In genomic region chr16:50259334-50260205, GRCh38 we compare ENCODE assay signal across 10 cellular contexts. TPM values are rescaled to one million over a fixed set of nuclear protein-coding genes. Genes with fewer than 3 reads are reported as not detected.
DNase-seq lines count a peak whose midpoint lies in the region; ATAC-seq, FAIRE-seq and TF ChIP-seq lines count a peak whose summit lies in the region.
"Had no signal": no experiment of that assay in that cellular context is flagged by ENCODE, and none has a peak within 500 bp of the region (broad histone marks: within the 10 kb centered on the region; RNA-seq: fewer than 3 reads in every experiment).

No MANE protein-coding gene starts in this region.

- H3K36me3 Mint-ChIP-seq in CD8-positive, alpha-beta T cell: no peaks in the 10 kb centered on the region
- no peaks in the 10 kb centered on the region for H3K36me3 Mint-ChIP-seq in natural killer cell treated with Interleukin-12 subunit alpha and Interleukin-12 subunit beta and Interleukin-15 and Interleukin-18, amount 100 ng/mL, for 72 hours

- no peak for TF ChIP-seq POLR2A in H1 (IDR thresholded peaks at IDR 0.05; ENCODE audit: control extremely low read depth in 1 of 2, low read depth in 2 of 2, low read length in 2 of 2)

- H2BK5ac ChIP-seq in H1 (ENCODE audit: low read depth, low read length): no peak overlapping the region

- no peaks in the 10 kb centered on the region for H3K36me3 ChIP-seq in CD8-positive, alpha-beta T cell (ENCODE audit: insufficient read depth, low read length)
- no peaks in the 10 kb centered on the region for H3K36me3 ChIP-seq in H1 (ENCODE audit: control insufficient read depth in 2 of 4, insufficient read depth in 4 of 4, low read length in 3 of 4)
- H3K36me3 ChIP-seq: brain microvascular endothelial cell had no signal

- no peak overlapping the region for H3K4me2 ChIP-seq in H1 (ENCODE audit: insufficient read depth in 1 of 2, low read depth in 2 of 2, low read length in 2 of 2)

- H2BK15ac ChIP-seq in H1 (ENCODE audit: low read length): no peak overlapping the region

- ATAC-seq in CD8-positive, alpha-beta T cell: no peak
- ATAC-seq in natural killer cell treated with Interleukin-12 subunit alpha and Interleukin-12 subunit beta and Interleukin-15 and Interleukin-18, amount 100 ng/mL, for 72 hours: no peak
- no peak for ATAC-seq in GM21825 (IDR thresholded peaks at IDR 0.05; ENCODE audit: unreplicated experiment)
- ATAC-seq in GM21576 (IDR thresholded peaks at IDR 0.05; ENCODE audit: unreplicated experiment): no peak

- DNase-seq in CD8-positive, alpha-beta T cell: peak in 1 of 7 experiments; percentile 15
- DNase-seq in NCI-H2171 treated with DMSO at 0.1 percent for 48 hours (lab: John Stamatoyannopoulos, UW): peak; percentile 86
- no peak for DNase-seq in H1 (ENCODE audit: low read depth in 1 of 2, low spot score in 2 of 2)
- DNase-seq in natural killer cell treated with Interleukin-12 subunit alpha and Interleukin-12 subunit beta and Interleukin-15 and Interleukin-18, amount 100 ng/mL, for 72 hours (ENCODE audit: low spot score): peak; percentile 15
- DNase-seq in middle frontal gyrus (ENCODE audit: extremely low spot score, low spot score): no peak
- DNase-seq in SK-N-DZ (ENCODE audit: low spot score): no peak
- DNase-seq: brain microvascular endothelial cell, RPMI8226 had no signal

- H3K4ac ChIP-seq in H1 (replicated peaks; ENCODE audit: insufficient read length, low read depth, low read length): no peak overlapping the region

- no peaks in the 10 kb centered on the region for H3K23me2 ChIP-seq in H1 (ENCODE audit: low read depth, low read length)

- H4K8ac ChIP-seq in H1 (ENCODE audit: extremely low read depth, insufficient read depth, low read length): peak overlapping the region; percentile 29; the same call in 1 of the 2 replicates

- H3K79me1 ChIP-seq in H1 (ENCODE audit: low read depth, low read length): no peaks in the 10 kb centered on the region; the same call in 1 of the 2 replicates

- H3K9me3 ChIP-seq in CD8-positive, alpha-beta T cell (ENCODE audit: low read length): no peaks in the 10 kb centered on the region
- H3K9me3 ChIP-seq in H1 (ENCODE audit: insufficient read depth in 2 of 2, low read depth in 1 of 2, low read length in 1 of 2): no peaks in the 10 kb centered on the region

- peaks cover 27% of the 10 kb centered on the region for H3K4me1 ChIP-seq in CD8-positive, alpha-beta T cell (ENCODE audit: insufficient read depth, low read length)
- H3K4me1 ChIP-seq in H1 (replicated peaks in 1 of 4; ENCODE audit: control insufficient read depth in 3 of 4, insufficient read depth in 4 of 4, low read length in 3 of 4): peaks cover 0 to 4% (median 1%) of the 10 kb centered on the region in 4 experiments; a peak in 2 of 7 replicates

- H3K4me3 ChIP-seq in CD8-positive, alpha-beta T cell (ENCODE audit: low read depth, low read length): no peak overlapping the region
- H3K4me3 ChIP-seq in H1 (ENCODE audit: extremely low read depth in 1 of 4, insufficient read depth in 2 of 4, low read depth in 3 of 4, low read length in 4 of 4): no peak overlapping the region

- no peak overlapping the region for H2BK120ac ChIP-seq in H1 (replicated peaks; ENCODE audit: low read depth, low read length)

- intact Hi-C loops in CD8-positive, alpha-beta T cell (cut with DNase I, micrococcal nuclease): no loop called here

- H3K14ac ChIP-seq in H1 (ENCODE audit: insufficient read length): no peak overlapping the region

- no peak overlapping the region for H2AFZ ChIP-seq in H1 (ENCODE audit: low read length)

- no peak overlapping the region for H3K23ac ChIP-seq in H1 (ENCODE audit: insufficient read length)

- H3K79me2 ChIP-seq in H1 (ENCODE audit: control insufficient read depth in 1 of 2, insufficient read depth in 2 of 2, low read length in 2 of 2): no peaks in the 10 kb centered on the region

- H4K91ac ChIP-seq in H1 (replicated peaks; ENCODE audit: insufficient read length, low read length): no peak overlapping the region

- no peak for TF ChIP-seq EP300 in H1 (IDR thresholded peaks at IDR 0.05; ENCODE audit: borderline replicate concordance in 1 of 2, low read depth in 2 of 2, low read length in 2 of 2)

- H2BK12ac ChIP-seq in H1 (ENCODE audit: low read depth, low read length): no peak overlapping the region

- no peak overlapping the region for H3K27ac ChIP-seq in CD8-positive, alpha-beta T cell (ENCODE audit: low read depth, low read length)
- no peak overlapping the region for H3K27ac ChIP-seq in H1 (ENCODE audit: low read depth, low read length)
- H3K27ac ChIP-seq: brain microvascular endothelial cell had no signal

- no peak overlapping the region for H3K56ac ChIP-seq in H1 (replicated peaks; ENCODE audit: insufficient read length, low read depth, low read length)

- H3K9me3 Mint-ChIP-seq in CD8-positive, alpha-beta T cell: no peaks in the 10 kb centered on the region
- no peaks in the 10 kb centered on the region for H3K9me3 Mint-ChIP-seq in natural killer cell treated with Interleukin-12 subunit alpha and Interleukin-12 subunit beta and Interleukin-15 and Interleukin-18, amount 100 ng/mL, for 72 hours

- no peak overlapping the region for H2AK5ac ChIP-seq in H1 (ENCODE audit: low read depth, low read length)

- H3K27ac Mint-ChIP-seq in CD8-positive, alpha-beta T cell: peak overlapping the region; percentile 22
- H3K27ac Mint-ChIP-seq in natural killer cell treated with Interleukin-12 subunit alpha and Interleukin-12 subunit beta and Interleukin-15 and Interleukin-18, amount 100 ng/mL, for 72 hours: peak overlapping the region; percentile 5 to 51

- FAIRE-seq in H1 (lab: Jason Lieb, UNC): no peak

- no peaks in the 10 kb centered on the region for H3K27me3 ChIP-seq in CD8-positive, alpha-beta T cell (ENCODE audit: insufficient read depth, low read length)
- no peaks in the 10 kb centered on the region for H3K27me3 ChIP-seq in H1 (replicated peaks in 1 of 4; ENCODE audit: control insufficient read depth in 3 of 4, extremely low read depth in 1 of 4, insufficient read depth in 3 of 4, low read length in 3 of 4)
- H3K27me3 ChIP-seq: brain microvascular endothelial cell had no signal

- whole genome bisulfite sequencing in H1 (ENCODE audit: extremely low coverage in 1 of 2, insufficient coverage in 1 of 2, insufficient read length in 1 of 2, insufficient replicate concordance in 2 of 2, low coverage in 1 of 2, low lambda C conversion rate in 2 of 2, missing lambda C conversion rate in 1 of 2), 2 experiments: 80% methylated on average over 23 of the region's 23 CpGs; no CpG with 5 or more reads in 1 of the 2 experiments

- H3K27me3 Mint-ChIP-seq in CD8-positive, alpha-beta T cell (ENCODE audit: low read depth): no peaks in the 10 kb centered on the region
- no peaks in the 10 kb centered on the region for H3K27me3 Mint-ChIP-seq in natural killer cell treated with Interleukin-12 subunit alpha and Interleukin-12 subunit beta and Interleukin-15 and Interleukin-18, amount 100 ng/mL, for 72 hours

- no peak overlapping the region for H4K5ac ChIP-seq in H1 (ENCODE audit: insufficient read length, low read depth, low read length)

- POLR2A ChIA-PET in CD8-positive, alpha-beta T cell (lab: Charles Lee): interaction anchor here (1.1 to 1.8 kb wide), 3 partner anchors 9 to 24 kb away, joined by 4 to 7 read pairs (median 6); no protein-coding TSS in a partner anchor
- POLR2A ChIA-PET in H1 (lab: Charles Lee; ENCODE audit: partially characterized antibody): no interaction called here

- H3K18ac ChIP-seq in H1 (ENCODE audit: extremely low read depth, low read length): no peak overlapping the region

- no peak overlapping the region for H2BK20ac ChIP-seq in H1 (ENCODE audit: low read length)

- peak overlapping the region; percentile 26 for H3K4me3 Mint-ChIP-seq in CD8-positive, alpha-beta T cell
- no peak overlapping the region for H3K4me3 Mint-ChIP-seq in natural killer cell treated with Interleukin-12 subunit alpha and Interleukin-12 subunit beta and Interleukin-15 and Interleukin-18, amount 100 ng/mL, for 72 hours

- H3K4me1 Mint-ChIP-seq in CD8-positive, alpha-beta T cell (ENCODE audit: low read depth): peaks cover 27% of the 10 kb centered on the region
- peaks cover 43 to 45% of the 10 kb centered on the region in 2 donors for H3K4me1 Mint-ChIP-seq in natural killer cell treated with Interleukin-12 subunit alpha and Interleukin-12 subunit beta and Interleukin-15 and Interleukin-18, amount 100 ng/mL, for 72 hours (ENCODE audit: low read depth in 2 of 2)

- TF ChIP-seq RAD21 in H1 (IDR thresholded peaks at IDR 0.05 in 1 of 2, conservative IDR thresholded peaks at IDR 0.05 in 1 of 2; ENCODE audit: low read depth in 2 of 2, low read length in 2 of 2): no peak

- CTCF ChIA-PET in CD8-positive, alpha-beta T cell (lab: Charles Lee): interaction anchor here (13.1 kb wide), 1 partner anchor 19 kb away, joined by 155 read pairs; no protein-coding TSS in a partner anchor
- CTCF ChIA-PET in H1 (lab: Charles Lee; ENCODE audit: partially characterized antibody): interaction anchor here (1.0 to 1.9 kb wide), 8 partner anchors 9 to 95 kb away, joined by 3 to 6 read pairs (median 4); no protein-coding TSS in a partner anchor

- TF ChIP-seq CTCF in CD8-positive, alpha-beta T cell (IDR thresholded peaks at IDR 0.05): no peak
- TF ChIP-seq CTCF in H1 (IDR thresholded peaks at IDR 0.05; ENCODE audit: control extremely low read depth in 1 of 3, insufficient read depth in 1 of 3, low read depth in 1 of 3, low read length in 3 of 3): no peak

- no peaks in the 10 kb centered on the region for H4K20me1 ChIP-seq in H1 (replicated peaks in 1 of 2; ENCODE audit: control insufficient read depth in 1 of 2, insufficient read depth in 2 of 2, low read length in 2 of 2)

- no peak overlapping the region for H3K9ac ChIP-seq in H1 (replicated peaks in 1 of 4; ENCODE audit: extremely low read depth in 1 of 4, low read depth in 3 of 4, low read length in 3 of 4)

TF ChIP-seq in H1, 55 proteins besides CTCF, POLR2A, EP300 and RAD21:
- TF ChIP-seq TEAD4 (IDR thresholded peaks at IDR 0.05; ENCODE audit: low read depth, low read length) (0 out of 2 replicates have a peak, but pooled peaks have one; percentile 6), EZH2 (IDR thresholded peaks at IDR 0.05; ENCODE audit: low read depth, low read length, severe bottlenecking) (no peak)

RNA-seq across cellular contexts. Expression of gene ADCY7, which starts 6.8 kb away (rescaled TPM):
- total RNA-seq in CD8-positive, alpha-beta T cell: 100 to 1,000 TPM; 117 to 126 TPM
- 4.7 and 5.1 TPM in 2 replicates for total RNA-seq in H1 (2021; fragmentation: NEBNext Ultra II Directional; extraction: Animal tissue kit (Norgen Biotek cat#: 25700))
- polyA plus RNA-seq in H1 (2011; rRNA removed): 2.4 and 5.5 TPM in 2 replicates
- polyA plus RNA-seq in H1 (2011; cell fraction: cytosol; rRNA removed): 4.9 TPM
- 13.5 TPM for polyA plus RNA-seq in H1 (2011; cell fraction: nucleus; rRNA removed)
- polyA plus RNA-seq in H1 (2012, experiment 1 of 2): 2.0 to 4.3 TPM (median 2.9 TPM) in 4 replicates
- polyA plus RNA-seq in H1 (2012, experiment 2 of 2): 0.45 TPM
- polyA plus RNA-seq in H1 (2013, experiment 1 of 2): 1.8 TPM
- 1.7 TPM for polyA plus RNA-seq in H1 (2013, experiment 2 of 2)
- polyA minus RNA-seq in H1 (2011; rRNA and poly(A)+ RNA removed): 6.9 and 7.2 TPM in 2 replicates
- 7.3 TPM for polyA minus RNA-seq in H1 (2011; cell fraction: cytosol; rRNA and poly(A)+ RNA removed)
- 6.4 TPM for polyA minus RNA-seq in H1 (2011; cell fraction: nucleus; rRNA and poly(A)+ RNA removed)
- 100 to 1,000 TPM; 135 to 186 TPM for total RNA-seq in natural killer cell treated with Interleukin-12 subunit alpha and Interleukin-12 subunit beta and Interleukin-15 and Interleukin-18, amount 100 ng/mL, for 72 hours
- polyA plus RNA-seq in SK-N-DZ (2014; cell fraction: cytosol; rRNA removed): 17.1 and 38.6 TPM in 2 replicates
- 68.1 and 81.4 TPM in 2 replicates for polyA plus RNA-seq in SK-N-DZ (2014; cell fraction: nucleus; rRNA removed)

Comparison
In these comparisons a context has a peak if more than half of its experiments do, and no peak if none do; other contexts are left out.
1. DNase-seq: peak in NCI-H2171 treated with DMSO at 0.1 percent for 48 hours (single experiment) and natural killer cell treated with Interleukin-12 subunit alpha and Interleukin-12 subunit beta and Interleukin-15 and Interleukin-18, amount 100 ng/mL, for 72 hours (single experiment); none in H1 (0 of 2), middle frontal gyrus (single experiment) and SK-N-DZ (single experiment).
2. RNA of gene ADCY7, which starts 6.8 kb away (total RNA-seq): 135 to 186 TPM in natural killer cell treated with Interleukin-12 subunit alpha and Interleukin-12 subunit beta and Interleukin-15 and Interleukin-18, amount 100 ng/mL, for 72 hours and 117 to 126 TPM in CD8-positive, alpha-beta T cell; 4.7 to 5.1 TPM in H1; every median in the first group is over 10 times any median in the second.